ENCODE assay signal across 1 cellular context in genomic region chr10:52438119-52438518, GRCh38.
TF ChIP-seq lines count a peak whose summit lies in the region.

No MANE protein-coding gene starts in this region.

TF ChIP-seq in IMR-90, 13 proteins besides CTCF, POLR2A, EP300 and RAD21:
- TF ChIP-seq SMC3 (IDR thresholded peaks at IDR 0.05; ENCODE audit: low read depth, low read length) (no peak), NFE2L2 (IDR thresholded peaks at IDR 0.05; ENCODE audit: low read depth, low read length) (no peak), BHLHE40 (IDR thresholded peaks at IDR 0.05; ENCODE audit: low read depth, low read length) (no peak), RCOR1 (IDR thresholded peaks at IDR 0.05; ENCODE audit: insufficient replicate concordance, low read length) (no peak), MAFK (IDR thresholded peaks at IDR 0.05; ENCODE audit: low read depth, low read length) (no peak), MAZ (IDR thresholded peaks at IDR 0.05; ENCODE audit: borderline replicate concordance, low read depth, low read length) (no peak), RFX5 (IDR thresholded peaks at IDR 0.05; ENCODE audit: low read depth, low read length) (no peak), CEBPB (IDR thresholded peaks at IDR 0.05; ENCODE audit: low read depth, low read length) (no peak), FOS (IDR thresholded peaks at IDR 0.05; ENCODE audit: low read depth, low read length) (no peak), CHD1 (IDR thresholded peaks at IDR 0.05; ENCODE audit: low read depth, low read length) (no peak), ELK1 (IDR thresholded peaks at IDR 0.05; ENCODE audit: borderline replicate concordance, low read depth, low read length) (no peak), USF2 (IDR thresholded peaks at IDR 0.05; ENCODE audit: low read depth, low read length) (no peak), MXI1 (IDR thresholded peaks at IDR 0.05; ENCODE audit: borderline replicate concordance, low read depth, low read length) (no peak)
